ENCODE assay signal across 20 cellular contexts in genomic region chr9:115132648-115133047, GRCh38. TPM values are rescaled to one million over a fixed set of nuclear protein-coding genes. Genes with fewer than 3 reads are reported as not detected.
DNase-seq lines count a peak whose midpoint lies in the region; ATAC-seq, FAIRE-seq and TF ChIP-seq lines count a peak whose summit lies in the region.
"Had no signal": no experiment of that assay in that cellular context is flagged by ENCODE, and none has a peak within 500 bp of the region (broad histone marks: within the 10 kb centered on the region; RNA-seq: fewer than 3 reads in every experiment).

No MANE protein-coding gene starts in this region.

- H3K79me1 ChIP-seq in IMR-90 (ENCODE audit: low read depth in 1 of 2, low read length in 2 of 2) = no peaks in the 10 kb centered on the region

- H2BK5ac ChIP-seq in IMR-90 (ENCODE audit: low read depth, low read length, poor library complexity, severe bottlenecking) = peak overlapping the region; percentile 78

- peaks cover 25% of the 10 kb centered on the region for H3K4me1 Mint-ChIP-seq in astrocyte (ENCODE audit: low read depth, unreplicated experiment)
- no peaks in the 10 kb centered on the region for H3K4me1 Mint-ChIP-seq in stimulated activated memory B cell treated with anti-CD40 and anti-IgM and Interleukin-4, amounts not matched to agents 10 μg/mL and 1 μg/mL and 100 μg/mL, for 72 hours
- H3K4me1 Mint-ChIP-seq in activated T-helper 1 cell treated with anti-CD3 and anti-CD28 coated beads, Interleukin-12 subunit alpha, Interleukin-12 subunit beta, Interleukin-2, Interleukin-4 antibody, amounts not matched to agents 30 ng/mL and 10 ng/mL and 1 ng/mL, durations not matched to agents 14 hours and 24 hours and 36 hours (ENCODE audit: low read depth) = no peaks in the 10 kb centered on the region

- POLR2A ChIA-PET in IMR-90 (lab: Charles Lee; ENCODE audit: unreplicated experiment) = interaction anchor here (2.2 kb wide), 1 partner anchor 14 kb away, joined by 8 read pairs; the partner anchor contains the start of gene TNC

- no TSS peak for BruUV-seq in IMR-90 (replicated peaks; lab: Mats Ljungman, UMichigan)

- H3K9me3 Mint-ChIP-seq in astrocyte (ENCODE audit: unreplicated experiment) = peaks cover 4% of the 10 kb centered on the region
- no peaks in the 10 kb centered on the region for H3K9me3 Mint-ChIP-seq in stimulated activated memory B cell treated with anti-CD40 and anti-IgM and Interleukin-4, amounts not matched to agents 10 μg/mL and 1 μg/mL and 100 μg/mL, for 72 hours
- H3K9me3 Mint-ChIP-seq in activated T-helper 1 cell treated with anti-CD3 and anti-CD28 coated beads, Interleukin-12 subunit alpha, Interleukin-12 subunit beta, Interleukin-2, Interleukin-4 antibody, amounts not matched to agents 30 ng/mL and 10 ng/mL and 1 ng/mL, durations not matched to agents 14 hours and 24 hours and 36 hours = no peaks in the 10 kb centered on the region
- H3K9me3 Mint-ChIP-seq: CD4-positive, alpha-beta T cell had no signal

- no peaks in the 10 kb centered on the region for H3K27me3 Mint-ChIP-seq in astrocyte (ENCODE audit: low read depth, unreplicated experiment)
- peaks cover 24% of the 10 kb centered on the region for H3K27me3 Mint-ChIP-seq in stimulated activated memory B cell treated with anti-CD40 and anti-IgM and Interleukin-4, amounts not matched to agents 10 μg/mL and 1 μg/mL and 100 μg/mL, for 72 hours
- peaks cover 20% of the 10 kb centered on the region for H3K27me3 Mint-ChIP-seq in activated T-helper 1 cell treated with anti-CD3 and anti-CD28 coated beads, Interleukin-12 subunit alpha, Interleukin-12 subunit beta, Interleukin-2, Interleukin-4 antibody, amounts not matched to agents 30 ng/mL and 10 ng/mL and 1 ng/mL, durations not matched to agents 14 hours and 24 hours and 36 hours (ENCODE audit: insufficient read depth)

- H3K4me3 Mint-ChIP-seq in astrocyte (ENCODE audit: unreplicated experiment) = no peak overlapping the region
- no peak overlapping the region for H3K4me3 Mint-ChIP-seq in stimulated activated memory B cell treated with anti-CD40 and anti-IgM and Interleukin-4, amounts not matched to agents 10 μg/mL and 1 μg/mL and 100 μg/mL, for 72 hours
- H3K4me3 Mint-ChIP-seq in activated T-helper 1 cell treated with anti-CD3 and anti-CD28 coated beads, Interleukin-12 subunit alpha, Interleukin-12 subunit beta, Interleukin-2, Interleukin-4 antibody, amounts not matched to agents 30 ng/mL and 10 ng/mL and 1 ng/mL, durations not matched to agents 14 hours and 24 hours and 36 hours = no peak overlapping the region
- H3K4me3 Mint-ChIP-seq: CD4-positive, alpha-beta T cell had no signal

- H3K79me2 ChIP-seq in astrocyte (ENCODE audit: insufficient read depth, low read length) = no peaks in the 10 kb centered on the region

- dilution Hi-C loops in IMR-90 (cut with HindIII; ENCODE audit: low sequenced_read_pairs, unreplicated experiment) = no loop called here

- peak overlapping the region; percentile 59; the same call in 2 of the 3 replicates for H2BK15ac ChIP-seq in IMR-90 (ENCODE audit: low read depth, low read length)

- no peak overlapping the region for H3K56ac ChIP-seq in IMR-90 (ENCODE audit: extremely low read depth, insufficient read depth, low read length)

- peak overlapping the region; percentile 92 for H2BK120ac ChIP-seq in IMR-90 (ENCODE audit: low read depth, low read length)

- peak overlapping the region; percentile 74 for H3K27ac ChIP-seq in IMR-90 (ENCODE audit: insufficient read depth, low read length)
- peak overlapping the region; percentile 62 for H3K27ac ChIP-seq in astrocyte (ENCODE audit: low read depth, low read length)
- no peak overlapping the region for H3K27ac ChIP-seq in kidney (ENCODE audit: low read depth in 2 of 2, low read length in 2 of 2)
- H3K27ac ChIP-seq in body of pancreas = no peak overlapping the region
- H3K27ac ChIP-seq: ascending aorta, psoas muscle had no signal

- peak overlapping the region; percentile 46; the same call in 1 of the 2 replicates for H3K23ac ChIP-seq in IMR-90 (ENCODE audit: low read depth, low read length)

- H2AK5ac ChIP-seq in IMR-90 (ENCODE audit: low read depth, low read length) = peak overlapping the region; percentile 41

- CTCF ChIA-PET in IMR-90 (lab: Yijun Ruan, JAX) = no interaction called here

- H3K27ac Mint-ChIP-seq in astrocyte (ENCODE audit: unreplicated experiment) = no peak overlapping the region
- no peak overlapping the region for H3K27ac Mint-ChIP-seq in stimulated activated memory B cell treated with anti-CD40 and anti-IgM and Interleukin-4, amounts not matched to agents 10 μg/mL and 1 μg/mL and 100 μg/mL, for 72 hours
- H3K27ac Mint-ChIP-seq in activated T-helper 1 cell treated with anti-CD3 and anti-CD28 coated beads, Interleukin-12 subunit alpha, Interleukin-12 subunit beta, Interleukin-2, Interleukin-4 antibody, amounts not matched to agents 30 ng/mL and 10 ng/mL and 1 ng/mL, durations not matched to agents 14 hours and 24 hours and 36 hours = no peak overlapping the region
- H3K27ac Mint-ChIP-seq: CD4-positive, alpha-beta T cell had no signal

- DNase-seq in IMR-90 (peak; percentile 89), astrocyte (ENCODE audit: low read depth) (no peak), kidney (peak; percentile 65), body of pancreas (no peak)
- DNase-seq in activated T-helper 1 cell treated with anti-CD3 and anti-CD28 coated beads, Interleukin-12 subunit alpha, Interleukin-12 subunit beta, Interleukin-2, Interleukin-4 antibody, amounts not matched to agents 30 ng/mL and 10 ng/mL and 1 ng/mL, durations not matched to agents 14 hours and 24 hours and 36 hours (ENCODE audit: low spot score) = no peak
- DNase-seq: activated CD4-positive, alpha-beta T cell treated with anti-CD3 and anti-CD28 coated beads for 48 hours; CD4-positive, alpha-beta T cell; effector CD4-positive, alpha-beta T cell; NCI-H510A treated with DMSO at 0.1 percent for 48 hours; Peyer's patch; stimulated activated CD4-positive, alpha-beta T cell treated with anti-CD3 and anti-CD28 coated beads, Interleukin-4, amount 100 ng/mL, for 1 hour; T-helper 1 cell; uterus had no signal

- peak overlapping the region; percentile 81 for H3K18ac ChIP-seq in IMR-90 (ENCODE audit: low read depth, low read length)

- H3K4me2 ChIP-seq in IMR-90 (ENCODE audit: low read depth, low read length) (peak overlapping the region; percentile 58), astrocyte (ENCODE audit: low read length) (peak overlapping the region; percentile 46)

- H4K20me1 ChIP-seq in IMR-90 (ENCODE audit: insufficient read depth, low read length) (no peaks in the 10 kb centered on the region), astrocyte (ENCODE audit: insufficient read depth, low read length) (no peaks in the 10 kb centered on the region)

- H3K4me3 ChIP-seq in IMR-90 (ENCODE audit: insufficient read depth, low read depth, low read length) (peak overlapping the region; percentile 2; the same call in 1 of the 2 replicates), astrocyte (ENCODE audit: insufficient read depth, low read depth, low read length) (peak overlapping the region; percentile 18), kidney (ENCODE audit: low read length in 2 of 2) (no peak overlapping the region), body of pancreas (no peak overlapping the region)
- H3K4me3 ChIP-seq: ascending aorta, Peyer's patch, psoas muscle, uterus had no signal

- peak overlapping the region; percentile 86 for H4K91ac ChIP-seq in IMR-90 (ENCODE audit: insufficient read depth, low read depth, low read length)

- in situ Hi-C loops in IMR-90 (cut with MboI; ENCODE audit: low sequenced_read_pairs) = no loop called here

- TF ChIP-seq CTCF in IMR-90 (conservative IDR thresholded peaks at IDR 0.05; ENCODE audit: low read depth, low read length) = no peak
- no peak for TF ChIP-seq CTCF in astrocyte (IDR thresholded peaks at IDR 0.05; ENCODE audit: insufficient read depth, low read depth, low read length)
- TF ChIP-seq CTCF in kidney (IDR thresholded peaks at IDR 0.05; ENCODE audit: borderline replicate concordance, extremely low read depth, insufficient read depth) = no peak
- no peak for TF ChIP-seq CTCF in body of pancreas (IDR thresholded peaks at IDR 0.05)

- FAIRE-seq in astrocyte (lab: Jason Lieb, UNC) (no peak), kidney (lab: Jason Lieb, UNC) (no peak)
- FAIRE-seq: frontal cortex, GM12892, islet of Langerhans had no signal

- no peaks in the 10 kb centered on the region for H3K36me3 ChIP-seq in IMR-90 (ENCODE audit: control insufficient read depth, insufficient read depth, low read length)
- no peaks in the 10 kb centered on the region for H3K36me3 ChIP-seq in astrocyte (ENCODE audit: insufficient read depth, low read length)
- no peaks in the 10 kb centered on the region for H3K36me3 ChIP-seq in kidney (ENCODE audit: control insufficient read depth in 1 of 2, insufficient read depth in 2 of 2, low read length in 2 of 2)
- H3K36me3 ChIP-seq in body of pancreas (replicated peaks in 1 of 2; ENCODE audit: insufficient read depth in 1 of 2, low read depth in 2 of 2) = no peaks in the 10 kb centered on the region
- H3K36me3 ChIP-seq: ascending aorta, Peyer's patch, uterus had no signal

- H3K14ac ChIP-seq in IMR-90 (replicated peaks; ENCODE audit: low read depth, low read length) = peak overlapping the region; percentile 87

- H4K8ac ChIP-seq in IMR-90 (ENCODE audit: low read depth in 2 of 2, low read length in 2 of 2) = peak overlapping the region; percentile 6 to 91

- ATAC-seq in IMR-90 (ENCODE audit: low read depth) = peak; percentile 66
- ATAC-seq in stimulated activated memory B cell treated with anti-CD40 and anti-IgM and Interleukin-4, amounts not matched to agents 10 μg/mL and 1 μg/mL and 100 μg/mL, for 72 hours = peak; percentile 5
- ATAC-seq in body of pancreas = no peak
- no peak for ATAC-seq in GM21367 (IDR thresholded peaks at IDR 0.05; ENCODE audit: unreplicated experiment)

- TF ChIP-seq POLR2A in IMR-90 (IDR thresholded peaks at IDR 0.05; ENCODE audit: low read depth, low read length) = no peak
- no peak for TF ChIP-seq POLR2A in body of pancreas (IDR thresholded peaks at IDR 0.05)

- H3K27me3 ChIP-seq in IMR-90 (ENCODE audit: control insufficient read depth, insufficient read depth, low read length) (no peaks in the 10 kb centered on the region), astrocyte (ENCODE audit: insufficient read depth, low read length) (no peaks in the 10 kb centered on the region), body of pancreas (no peaks in the 10 kb centered on the region)
- H3K27me3 ChIP-seq: ascending aorta, Peyer's patch, uterus had no signal

- peaks cover 18% of the 10 kb centered on the region for H3K4me1 ChIP-seq in IMR-90 (ENCODE audit: control insufficient read depth, insufficient read depth, low read length)
- peaks cover 20% of the 10 kb centered on the region for H3K4me1 ChIP-seq in astrocyte (ENCODE audit: insufficient read depth, low read length)
- no peaks in the 10 kb centered on the region for H3K4me1 ChIP-seq in kidney (ENCODE audit: control insufficient read depth in 1 of 2, insufficient read depth in 1 of 2, low read depth in 1 of 2, low read length in 2 of 2)
- H3K4me1 ChIP-seq in body of pancreas = no peaks in the 10 kb centered on the region
- H3K4me1 ChIP-seq: ascending aorta, Peyer's patch, psoas muscle, uterus had no signal

- H2BK20ac ChIP-seq in IMR-90 (ENCODE audit: low read depth, low read length) = peak overlapping the region; percentile 88

- peak overlapping the region; percentile 91 for H2AFZ ChIP-seq in IMR-90 (replicated peaks; ENCODE audit: low read length, poor library complexity)
- H2AFZ ChIP-seq in astrocyte (ENCODE audit: low read depth, low read length) = peak overlapping the region; percentile 23

- peaks cover 18% of the 10 kb centered on the region for H3K9me1 ChIP-seq in IMR-90 (ENCODE audit: insufficient read depth, low read length)

- peak overlapping the region; percentile 77 for H2AK9ac ChIP-seq in IMR-90 (replicated peaks; ENCODE audit: low read depth, low read length, poor library complexity)

- intact Hi-C loops in IMR-90 (cut with micrococcal nuclease) = loop anchor here (1.0 kb wide), 1 partner anchor 14 kb away; the partner anchor contains the start of gene TNC
- intact Hi-C loops in kidney (cut with DNase I) = no loop called here
- intact Hi-C loops in body of pancreas (cut with DNase I) = no loop called here
- intact Hi-C loops in activated T-helper 1 cell treated with anti-CD3 and anti-CD28 coated beads, Interleukin-12 subunit alpha, Interleukin-12 subunit beta, Interleukin-2, Interleukin-4 antibody, amounts not matched to agents 30 ng/mL and 10 ng/mL and 1 ng/mL, durations not matched to agents 14 hours and 24 hours and 36 hours (cut with micrococcal nuclease) = no loop called here

- peak overlapping the region; percentile 26 for H3K9ac ChIP-seq in IMR-90 (ENCODE audit: low read depth, low read length)
- peak overlapping the region; percentile 45 for H3K9ac ChIP-seq in astrocyte (ENCODE audit: low read length)
- H3K9ac ChIP-seq in kidney (ENCODE audit: low read length in 2 of 2) = no peak overlapping the region

- 0 out of 2 replicates have a peak, but pooled peaks have one; percentile 6 for TF ChIP-seq RAD21 in IMR-90 (IDR thresholded peaks at IDR 0.05; ENCODE audit: low read length)

- 6% methylated on average over 7 of the region's 12 CpGs; no CpG with 5 or more reads in 1 of the 2 experiments for WGBS in IMR-90 (ENCODE audit: extremely low coverage in 2 of 2, insufficient read length in 1 of 2), 2 experiments
- 72 to 75% methylated on average over 6 to 12 of the region's 12 CpGs for WGBS in body of pancreas, 2 donors

- H4K5ac ChIP-seq in IMR-90 (ENCODE audit: low read depth, low read length) = peak overlapping the region; percentile 81

- no peaks in the 10 kb centered on the region for H3K9me3 ChIP-seq in IMR-90 (ENCODE audit: control insufficient read depth, insufficient read depth, low read length)
- no peaks in the 10 kb centered on the region for H3K9me3 ChIP-seq in astrocyte (ENCODE audit: insufficient read depth, low read depth, low read length)
- H3K9me3 ChIP-seq in kidney (ENCODE audit: control insufficient read depth in 1 of 2, low read length in 2 of 2) = no peaks in the 10 kb centered on the region
- no peaks in the 10 kb centered on the region for H3K9me3 ChIP-seq in body of pancreas
- H3K9me3 ChIP-seq: ascending aorta, Peyer's patch, uterus had no signal

- no peaks in the 10 kb centered on the region for H3K36me3 Mint-ChIP-seq in astrocyte (ENCODE audit: low read depth, unreplicated experiment)
- no peaks in the 10 kb centered on the region for H3K36me3 Mint-ChIP-seq in stimulated activated memory B cell treated with anti-CD40 and anti-IgM and Interleukin-4, amounts not matched to agents 10 μg/mL and 1 μg/mL and 100 μg/mL, for 72 hours
- H3K36me3 Mint-ChIP-seq in activated T-helper 1 cell treated with anti-CD3 and anti-CD28 coated beads, Interleukin-12 subunit alpha, Interleukin-12 subunit beta, Interleukin-2, Interleukin-4 antibody, amounts not matched to agents 30 ng/mL and 10 ng/mL and 1 ng/mL, durations not matched to agents 14 hours and 24 hours and 36 hours (ENCODE audit: low read depth) = peaks cover 3% of the 10 kb centered on the region

- H3K4ac ChIP-seq in IMR-90 (ENCODE audit: low read depth, low read length) = peak overlapping the region; percentile 87

RNA-seq across cellular contexts. Expression of gene TNC, which starts 14.7 kb away (rescaled TPM):
- 170 and 192 TPM in 2 replicates for total RNA-seq in IMR-90 (2012; rRNA removed)
- 236 and 253 TPM in 2 replicates for polyA plus RNA-seq in IMR-90 (2012; rRNA removed)
- polyA plus RNA-seq in IMR-90 (2012; cell fraction: cytosol; rRNA removed) = 158 and 229 TPM in 2 replicates
- 320 and 374 TPM in 2 replicates for polyA plus RNA-seq in IMR-90 (2012; cell fraction: nucleus; rRNA removed; ENCODE audit: low replicate concordance)
- total RNA-seq in astrocyte = 747 and 1,099 TPM in 2 replicates
- 254 TPM for total RNA-seq in kidney
- polyA plus RNA-seq in kidney (ENCODE audit: insufficient read depth, low read depth, low replicate concordance) = 9.4 TPM
- total RNA-seq in body of pancreas = 1 to 10 TPM; 1.6 to 4.2 TPM
- total RNA-seq in activated T-helper 1 cell treated with anti-CD3 and anti-CD28 coated beads, Interleukin-12 subunit alpha, Interleukin-12 subunit beta, Interleukin-2, Interleukin-4 antibody, amounts not matched to agents 30 ng/mL and 10 ng/mL and 1 ng/mL, durations not matched to agents 14 hours and 24 hours and 36 hours = 0.60 and 0.61 TPM in 2 replicates

Comparison
In these comparisons a context has a peak if more than half of its experiments do, and no peak if none do; other contexts are left out.
1. ATAC-seq: peak in IMR-90 (single experiment) and stimulated activated memory B cell treated with anti-CD40 and anti-IgM and Interleukin-4, amounts not matched to agents 10 μg/mL and 1 μg/mL and 100 μg/mL, for 72 hours (single experiment); none in body of pancreas (single experiment) and GM21367 (single experiment).
2. DNase-seq: peak in IMR-90 (single experiment) and kidney (single experiment); none in astrocyte (single experiment), body of pancreas (0 of 4) and activated T-helper 1 cell treated with anti-CD3 and anti-CD28 coated beads, Interleukin-12 subunit alpha, Interleukin-12 subunit beta, Interleukin-2, Interleukin-4 antibody, amounts not matched to agents 30 ng/mL and 10 ng/mL and 1 ng/mL, durations not matched to agents 14 hours and 24 hours and 36 hours (single experiment).
3. H3K27ac ChIP-seq: peak in IMR-90 (single experiment) and astrocyte (single experiment); none in kidney (0 of 2) and body of pancreas (0 of 4).
4. H3K4me3 ChIP-seq: peak in IMR-90 (single experiment) and astrocyte (single experiment); none in kidney (0 of 2) and body of pancreas (0 of 2).
5. H3K9ac ChIP-seq: peak in IMR-90 (single experiment) and astrocyte (single experiment); none in kidney (0 of 2).
6. RNA of gene TNC, which starts 14.7 kb away (total RNA-seq): 747 to 1,099 TPM in astrocyte, 254 TPM in kidney (single experiment) and 170 to 192 TPM in IMR-90; 1.6 to 4.2 TPM in body of pancreas and 0.60 to 0.61 TPM in activated T-helper 1 cell treated with anti-CD3 and anti-CD28 coated beads, Interleukin-12 subunit alpha, Interleukin-12 subunit beta, Interleukin-2, Interleukin-4 antibody, amounts not matched to agents 30 ng/mL and 10 ng/mL and 1 ng/mL, durations not matched to agents 14 hours and 24 hours and 36 hours; every median in the first group is over 10 times any median in the second.